8 cellular contexts compared by ENCODE assay signal in the genomic region with DNA sequence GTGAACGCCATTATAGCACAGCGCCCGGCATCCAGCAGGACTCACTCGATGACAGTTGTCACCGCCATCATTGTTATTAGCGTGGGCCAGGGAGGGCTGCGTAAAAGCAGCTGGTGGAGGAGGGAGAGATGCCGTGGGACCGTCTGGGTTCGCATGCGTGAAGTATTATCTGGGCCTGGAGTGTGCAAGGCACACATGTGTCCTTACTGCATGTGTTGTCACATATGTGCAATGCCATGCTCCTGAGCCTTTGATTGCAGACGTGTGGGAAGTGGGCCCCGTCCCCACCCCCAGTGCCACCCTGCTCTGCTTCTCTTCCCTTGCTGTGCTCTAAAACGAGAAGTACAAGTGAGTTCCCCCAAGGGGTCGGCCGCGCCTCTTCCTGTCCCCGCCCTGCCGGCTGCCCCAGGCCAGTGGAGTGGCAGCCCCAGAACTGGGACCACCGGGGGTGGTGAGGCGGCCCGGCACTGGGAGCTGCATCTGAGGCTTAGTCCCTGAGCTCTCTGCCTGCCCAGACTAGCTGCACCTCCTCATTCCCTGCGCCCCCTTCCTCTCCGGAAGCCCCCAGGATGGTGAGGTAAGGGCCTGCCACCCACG. TPM values are rescaled to one million over a fixed set of nuclear protein-coding genes. Genes with fewer than 3 reads are reported as not detected.
DNase-seq lines count a peak whose midpoint lies in the region; ATAC-seq, FAIRE-seq and TF ChIP-seq lines count a peak whose summit lies in the region.

TSS of gene PTPN6 (plus strand) at position 413 of the 597 bp plus-strand sequence. CDS start at position 570, 157 bp downstream.

- H3K27me3 ChIP-seq in cardiac muscle cell, result no peaks in the 10 kb centered on the region
- H3K27me3 ChIP-seq in small intestine (ENCODE audit: control insufficient read depth in 2 of 2, insufficient read depth in 2 of 2, low read length in 2 of 2), result no peaks in the 10 kb centered on the region

- WGBS in small intestine, 3 donors, result 64 to 76% (median 65%) methylated on average over 25 of the region's 25 CpGs

- H3K27me3 Mint-ChIP-seq in CD14-positive monocyte (ENCODE audit: low read depth in 3 of 3), result peaks cover 0 to 3% (median 0%) of the 10 kb centered on the region in 3 donors
- H3K27me3 Mint-ChIP-seq in activated CD8-positive, alpha-beta T cell treated with anti-CD3 and anti-CD28 coated beads for 36 hours, result no peaks in the 10 kb centered on the region

- H3K9me3 ChIP-seq in cardiac muscle cell (ENCODE audit: low read depth), result no peaks in the 10 kb centered on the region
- no peaks in the 10 kb centered on the region for H3K9me3 ChIP-seq in small intestine (ENCODE audit: control insufficient read depth, low read depth)

- H3K4me3 Mint-ChIP-seq in CD14-positive monocyte, result peak within 1 kb of the TSS; percentile 97 to 99
- peak within 1 kb of the TSS; percentile 95 for H3K4me3 Mint-ChIP-seq in activated CD8-positive, alpha-beta T cell treated with anti-CD3 and anti-CD28 coated beads for 36 hours

- H3K27ac Mint-ChIP-seq in CD14-positive monocyte, result peak within 1 kb of the TSS; percentile 93 to 98 (median 96)
- H3K27ac Mint-ChIP-seq in activated CD8-positive, alpha-beta T cell treated with anti-CD3 and anti-CD28 coated beads for 36 hours, result peak within 1 kb of the TSS; percentile 93

- no peaks in the 10 kb centered on the region for H3K36me3 ChIP-seq in cardiac muscle cell
- peaks cover 0 to 3% of the 10 kb centered on the region in 2 donors for H3K36me3 ChIP-seq in small intestine (ENCODE audit: control insufficient read depth in 2 of 2, insufficient read depth in 2 of 2, low read length in 2 of 2)

- H3K4me1 ChIP-seq in cardiac muscle cell (ENCODE audit: low read depth), result no peaks in the 10 kb centered on the region
- no peaks in the 10 kb centered on the region for H3K4me1 ChIP-seq in small intestine (ENCODE audit: control insufficient read depth in 2 of 2, insufficient read depth in 1 of 2, low read depth in 1 of 2, low read length in 1 of 2)

- H3K27ac ChIP-seq in cardiac muscle cell (no peak within 1 kb of the TSS), small intestine (ENCODE audit: low read depth in 1 of 2, low read length in 1 of 2) (peak within 1 kb of the TSS; percentile 75 to 87)

- peak; percentile 23 for ATAC-seq in HG03460 (IDR thresholded peaks at IDR 0.05; ENCODE audit: unreplicated experiment)
- ATAC-seq in activated CD8-positive, alpha-beta T cell treated with anti-CD3 and anti-CD28 coated beads for 36 hours, result peak; percentile 41
- ATAC-seq in HG03354 (IDR thresholded peaks at IDR 0.05; ENCODE audit: poor library complexity, severe bottlenecking, unreplicated experiment), result no peak

- H3K4me1 Mint-ChIP-seq in CD14-positive monocyte, result peaks cover 71% of the 10 kb centered on the region
- peaks cover 57% of the 10 kb centered on the region for H3K4me1 Mint-ChIP-seq in activated CD8-positive, alpha-beta T cell treated with anti-CD3 and anti-CD28 coated beads for 36 hours (ENCODE audit: low read depth)

- intact Hi-C loops in CD14-positive monocyte (cut with micrococcal nuclease), result loop anchor here in 1 of 2 donors (5.0 to 10.0 kb wide), 2 partner anchors 66 to 416 kb away; partner anchors contain the start of genes GAPDH and LPCAT3
- intact Hi-C loops in activated CD8-positive, alpha-beta T cell treated with anti-CD3 and anti-CD28 coated beads for 36 hours (cut with micrococcal nuclease), result no loop called here

- POLR2A ChIA-PET in activated CD8-positive, alpha-beta T cell treated with anti-CD3 and anti-CD28 coated beads for 36 hours (lab: Charles Lee), result interaction anchor here (5.9 to 36.0 kb wide), 3 partner anchors 4 to 19 kb away, joined by 43 to 1266 read pairs (median 1266); partner anchors contain the start of genes ATN1, C12orf57, EMG1 and PHB2

- H3K4me3 ChIP-seq in cardiac muscle cell (no peak within 1 kb of the TSS), small intestine (ENCODE audit: low read depth in 1 of 2, low read length in 2 of 2) (peak within 1 kb of the TSS; percentile 64 to 66)

- CTCF ChIA-PET in activated CD8-positive, alpha-beta T cell treated with anti-CD3 and anti-CD28 coated beads for 36 hours (lab: Charles Lee), result interaction anchor here (0.9 to 22.8 kb wide), 4 partner anchors 9 to 162 kb away, joined by 3 to 460 read pairs (median 8); no protein-coding TSS in a partner anchor

- peaks cover 33 to 42% of the 10 kb centered on the region in 2 donors for H3K36me3 Mint-ChIP-seq in CD14-positive monocyte
- H3K36me3 Mint-ChIP-seq in activated CD8-positive, alpha-beta T cell treated with anti-CD3 and anti-CD28 coated beads for 36 hours (ENCODE audit: low read depth), result peaks cover 60% of the 10 kb centered on the region

- TF ChIP-seq CTCF in CD14-positive monocyte (IDR thresholded peaks at IDR 0.05) (no peak), cardiac muscle cell (IDR thresholded peaks at IDR 0.05; ENCODE audit: low read depth, low read length) (no peak)
- no peak for TF ChIP-seq CTCF in activated CD8-positive, alpha-beta T cell treated with anti-CD3 and anti-CD28 coated beads for 36 hours (IDR thresholded peaks at IDR 0.05)

- DNase-seq in CD14-positive monocyte (ENCODE audit: low spot score) (peak; percentile 84), cardiac muscle cell (ENCODE audit: low read depth in 1 of 2, low spot score in 1 of 2) (no peak), small intestine (peak; percentile 40), NCI-H524 (lab: John Stamatoyannopoulos, UW) (no peak), EL (no peak)
- DNase-seq in activated CD8-positive, alpha-beta T cell treated with anti-CD3 and anti-CD28 coated beads for 36 hours, result peak; percentile 82

- no peak for FAIRE-seq in small intestine (lab: Jason Lieb, UNC)

- peaks cover 0 to 2% (median 0%) of the 10 kb centered on the region in 7 donors for H3K9me3 Mint-ChIP-seq in CD14-positive monocyte
- no peaks in the 10 kb centered on the region for H3K9me3 Mint-ChIP-seq in activated CD8-positive, alpha-beta T cell treated with anti-CD3 and anti-CD28 coated beads for 36 hours

RNA-seq across cellular contexts. Expression of gene PTPN6, which starts in this region (rescaled TPM):
- polyA plus RNA-seq in CD14-positive monocyte (100 to 1,000 TPM; 449 to 562 TPM), cardiac muscle cell (25.2 and 28.4 TPM in 2 replicates), small intestine (10 to 100 TPM; 40.7 to 81.1 (median 76.7) TPM)
- 100 to 1,000 TPM; 485 to 489 TPM for total RNA-seq in activated CD8-positive, alpha-beta T cell treated with anti-CD3 and anti-CD28 coated beads for 36 hours
- total RNA-seq in cardiac muscle cell, result 17.4 and 19.2 TPM in 2 replicates

Comparison
In these comparisons a context has a peak if more than half of its experiments do, and no peak if none do; other contexts are left out.
1. RNA of gene PTPN6 (total RNA-seq): 485 to 489 TPM in activated CD8-positive, alpha-beta T cell treated with anti-CD3 and anti-CD28 coated beads for 36 hours; 17.4 to 19.2 TPM in cardiac muscle cell; every median in the first group is over 10 times any median in the second.
2. RNA of gene PTPN6 (polyA plus RNA-seq): 449 to 562 TPM in CD14-positive monocyte; 40.7 to 81.1 TPM in small intestine and 25.2 to 28.4 TPM in cardiac muscle cell; every median in the first group is over 4 times any median in the second.
3. DNase-seq: peak in CD14-positive monocyte (single experiment), activated CD8-positive, alpha-beta T cell treated with anti-CD3 and anti-CD28 coated beads for 36 hours (single experiment) and small intestine (single experiment); none in cardiac muscle cell (0 of 2), NCI-H524 (0 of 2) and EL (single experiment).